ENCODE assay signal across 23 cellular contexts in genomic region chr1:36656271-36656670, GRCh38.
"Had no signal": no experiment of that assay in that cellular context is flagged by ENCODE, and none has a peak within 500 bp of the region (broad histone marks: within the 10 kb centered on the region; RNA-seq: fewer than 3 reads in every experiment).

No MANE protein-coding gene starts in this region.

- DNase-seq: colonic mucosa; dermis blood vessel endothelial cell; effector memory CD4-positive, alpha-beta T cell; erythroblast; esophagus squamous epithelium; foreskin melanocyte; glutamatergic neuron; hypothalamus; immature natural killer cell; islet precursor cell; kidney glomerular epithelial cell; left colon; left ventricle myocardium inferior; lower lobe of right lung; natural killer cell; pancreas; sigmoid colon; stimulated activated CD4-positive, alpha-beta T cell treated with anti-CD3 and anti-CD28 coated beads, Interleukin-2, amount 100 ng/mL, for 24 hours; stimulated activated CD4-positive, alpha-beta T cell treated with anti-CD3 and anti-CD28 coated beads, Interleukin-4, amount 100 ng/mL, for 24 hours; trophoblast cell had no signal

- H3K27me3 ChIP-seq: colonic mucosa, pancreas, vagina had no signal

- H3K27ac ChIP-seq: colonic mucosa, esophagus squamous epithelium, left ventricle myocardium inferior, lower lobe of right lung, neutrophil, pancreas, sigmoid colon, vagina had no signal

- H3K36me3 ChIP-seq: colonic mucosa, esophagus squamous epithelium, left ventricle myocardium inferior, lower lobe of right lung, neutrophil, pancreas, sigmoid colon, vagina had no signal

- H3K4me1 ChIP-seq: colonic mucosa, esophagus squamous epithelium, left ventricle myocardium inferior, lower lobe of right lung, pancreas, sigmoid colon, vagina had no signal

- H3K4me3 ChIP-seq: colonic mucosa, esophagus squamous epithelium, left ventricle myocardium inferior, lower lobe of right lung, pancreas, sigmoid colon, vagina had no signal

- ATAC-seq: left colon; lower lobe of right lung; natural killer cell; pancreas; stimulated activated memory B cell treated with anti-CD40 and anti-IgM and Interleukin-4, amounts not matched to agents 10 μg/mL and 1 μg/mL and 100 μg/mL, for 72 hours had no signal

- H3K9me3 ChIP-seq: colonic mucosa, esophagus squamous epithelium, left ventricle myocardium inferior, lower lobe of right lung, neutrophil, pancreas, sigmoid colon, vagina had no signal
